In genomic region chr16:28414530-28414929, GRCh38 we compare ENCODE assay signal across 6 cellular contexts. TPM values are rescaled to one million over a fixed set of nuclear protein-coding genes. Genes with fewer than 3 reads are reported as not detected.
"Had no signal": no experiment of that assay in that cellular context is flagged by ENCODE, and none has a peak within 500 bp of the region (broad histone marks: within the 10 kb centered on the region; RNA-seq: fewer than 3 reads in every experiment).

No MANE protein-coding gene starts in this region.

RNA-seq across cellular contexts. Expression of gene NPIPB7, which starts 57.6 kb away (rescaled TPM):
- total RNA-seq: activated CD4-positive, alpha-beta memory T cell treated with anti-CD3 and anti-CD28 coated beads for 36 hours; activated naive CD4-positive, alpha-beta T cell treated with anti-CD3 and anti-CD28 coated beads for 36 hours; activated T-helper 17 cell treated with anti-CD3 and anti-CD28 coated beads, Interleukin-2, amount 50 U/mL, for 72 hours; astrocyte; NCI-H460; T-helper 17 cell had no signal
